Comparison of ENCODE assay signal across 12 cellular contexts in the genomic region with DNA sequence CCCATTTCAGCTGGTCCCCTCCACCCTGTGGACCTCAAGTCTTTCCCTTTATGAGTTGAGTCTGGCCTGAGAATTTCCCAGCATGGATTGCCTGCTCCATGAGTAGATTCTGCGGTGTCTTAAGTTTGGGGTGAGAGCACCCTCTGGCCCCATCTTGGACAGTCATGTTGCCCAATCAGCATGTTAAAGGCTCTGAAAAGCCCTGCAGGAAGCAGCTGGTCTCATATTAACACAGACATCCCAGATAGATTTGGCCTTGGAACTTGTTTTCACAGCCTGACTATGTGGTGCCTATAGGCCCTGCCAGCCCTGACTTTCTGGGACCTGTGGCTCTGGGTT. TPM values are rescaled to one million over a fixed set of nuclear protein-coding genes. Genes with fewer than 3 reads are reported as not detected.
DNase-seq lines count a peak whose midpoint lies in the region; ATAC-seq and TF ChIP-seq lines count a peak whose summit lies in the region.
"Had no signal": no experiment of that assay in that cellular context is flagged by ENCODE, and none has a peak within 500 bp of the region (broad histone marks: within the 10 kb centered on the region; RNA-seq: fewer than 3 reads in every experiment).

No MANE protein-coding gene starts in this region.

- no peaks in the 10 kb centered on the region for H4K20me1 ChIP-seq in HCT116 (ENCODE audit: insufficient read depth)

- no peaks in the 10 kb centered on the region for H3K27me3 Mint-ChIP-seq in mesothelial cell of epicardium (ENCODE audit: low read depth)

- H3K4me3 Mint-ChIP-seq in mesothelial cell of epicardium, result no peak overlapping the region
- H3K4me3 Mint-ChIP-seq: H9, IgD-negative memory B cell had no signal

- no peaks in the 10 kb centered on the region for H3K27me3 ChIP-seq in HCT116 (ENCODE audit: insufficient read depth, low read length)
- no peaks in the 10 kb centered on the region for H3K27me3 ChIP-seq in WERI-Rb-1 (ENCODE audit: insufficient read depth, low read depth, severe bottlenecking)
- H3K27me3 ChIP-seq in brain microvascular endothelial cell (replicated peaks), result no peaks in the 10 kb centered on the region

- RAD21 ChIA-PET in HCT116 (lab: Charles Lee; ENCODE audit: low non-redundant PET in 1 of 2, low total read pairs in 2 of 2, uncharacterized antibody in 2 of 2, unreplicated experiment in 2 of 2), result no interaction called here

- H3K27ac ChIP-seq in 22Rv1 (no peak overlapping the region), HCT116 (ENCODE audit: low read depth, low read length) (no peak overlapping the region), RWPE1 (peak overlapping the region; percentile 27), WERI-Rb-1 (no peak overlapping the region), brain microvascular endothelial cell (no peak overlapping the region)
- H3K27ac ChIP-seq: HL-60 had no signal

- TF ChIP-seq RAD21 in HCT116 (IDR thresholded peaks at IDR 0.05; ENCODE audit: low read depth), result no peak; the same call in 1 of the 2 replicates

- no TSS peak for BruUV-seq in HCT116 (replicated peaks; lab: Mats Ljungman, UMichigan)

- ATAC-seq in HCT116 (peak; percentile 22; the same call in 1 of the 2 replicates), GM18870 (IDR thresholded peaks at IDR 0.05; ENCODE audit: unreplicated experiment) (no peak)

- in situ Hi-C loops in brain microvascular endothelial cell (cut with HindIII; ENCODE audit: low pct_ligation_motif_present, low sequenced_read_pairs), result no loop called here

- H3K9me3 Mint-ChIP-seq in mesothelial cell of epicardium, result no peaks in the 10 kb centered on the region
- H3K9me3 Mint-ChIP-seq: H9, IgD-negative memory B cell had no signal

- DNase-seq in HCT116 (ENCODE audit: low read depth, low spot score), result no peak
- DNase-seq in RWPE1 (ENCODE audit: low spot score), result no peak
- no peak for DNase-seq in mesothelial cell of epicardium (ENCODE audit: low spot score in 2 of 2, unreplicated experiment in 2 of 2)
- DNase-seq in WERI-Rb-1, result no peak
- DNase-seq in brain microvascular endothelial cell, result no peak
- no peak for DNase-seq in iPS-NIHi11 (ENCODE audit: low spot score)
- DNase-seq: H9, NCI-H1417 treated with DMSO at 0.1 percent for 48 hours had no signal

- H3K4me3 ChIP-seq in HCT116 (replicated peaks in 1 of 2; ENCODE audit: low read depth in 1 of 2, low read length in 2 of 2), result no peak overlapping the region
- no peak overlapping the region for H3K4me3 ChIP-seq in WERI-Rb-1 (ENCODE audit: low read depth, low read length)
- H3K4me3 ChIP-seq in brain microvascular endothelial cell (ENCODE audit: low read depth, low read length), result no peak overlapping the region

- no peak overlapping the region for H2AFZ ChIP-seq in HCT116 (ENCODE audit: low read depth, low read length, poor library complexity, severe bottlenecking)

- no peak overlapping the region for H3K4me2 ChIP-seq in HCT116 (ENCODE audit: low read length)

- H3K36me3 Mint-ChIP-seq in mesothelial cell of epicardium, result peaks cover 8% of the 10 kb centered on the region
- H3K36me3 Mint-ChIP-seq: IgD-negative memory B cell had no signal

- H3K4me1 Mint-ChIP-seq in mesothelial cell of epicardium, result peaks cover 16% of the 10 kb centered on the region

- H3K27ac Mint-ChIP-seq in mesothelial cell of epicardium, result peak overlapping the region; percentile 61

- no peaks in the 10 kb centered on the region for H3K79me2 ChIP-seq in HCT116 (ENCODE audit: insufficient read depth, low read length)

- CTCF ChIA-PET in HCT116 (lab: Charles Lee), result no interaction called here
- CTCF ChIA-PET in RWPE1 (lab: Yijun Ruan, JAX), result interaction anchor here (0.5 to 0.7 kb wide), 3 partner anchors 16 to 228 kb away, joined by 3 to 5 read pairs (median 3); no protein-coding TSS in a partner anchor

- no peak for TF ChIP-seq POLR2A in HCT116 (IDR thresholded peaks at IDR 0.05; ENCODE audit: borderline replicate concordance, extremely low read depth, insufficient read depth, insufficient read length)

- no peaks in the 10 kb centered on the region for H3K9me3 ChIP-seq in HCT116 (ENCODE audit: control insufficient read depth in 1 of 2, insufficient read depth in 1 of 2, low read depth in 1 of 2, low read length in 2 of 2)
- no peaks in the 10 kb centered on the region for H3K9me3 ChIP-seq in WERI-Rb-1 (ENCODE audit: severe bottlenecking)

- intact Hi-C loops in HCT116 (cut with micrococcal nuclease), result no loop called here

- H3K9ac ChIP-seq in HCT116 (ENCODE audit: low read length), result no peak overlapping the region

- peaks cover 0 to 8% of the 10 kb centered on the region in 2 experiments; a peak in 2 of 4 replicates for H3K4me1 ChIP-seq in HCT116 (ENCODE audit: control insufficient read depth in 1 of 2, insufficient read depth in 2 of 2, low read length in 2 of 2)

- no peaks in the 10 kb centered on the region for H3K9me2 ChIP-seq in HCT116 (ENCODE audit: insufficient read depth)

- POLR2A ChIA-PET in HCT116 (lab: Charles Lee), result no interaction called here
- POLR2A ChIA-PET in RWPE1 (lab: Yijun Ruan, JAX; ENCODE audit: low non-redundant PET), result interaction anchor here (0.6 kb wide), 1 partner anchor 127 kb away, joined by 3 read pairs; no protein-coding TSS in a partner anchor

- peaks cover 0 to 6% of the 10 kb centered on the region in 2 experiments; a peak in 1 of 4 replicates for H3K36me3 ChIP-seq in HCT116 (ENCODE audit: control insufficient read depth in 1 of 2, insufficient read depth in 2 of 2, low read length in 2 of 2)
- H3K36me3 ChIP-seq in WERI-Rb-1, result peaks cover 7% of the 10 kb centered on the region
- no peaks in the 10 kb centered on the region for H3K36me3 ChIP-seq in brain microvascular endothelial cell (replicated peaks)

- TF ChIP-seq CTCF in 22Rv1 (IDR thresholded peaks at IDR 0.05) (peak; percentile 62), HCT116 (IDR thresholded peaks at IDR 0.05 in 2 of 3, conservative IDR thresholded peaks at IDR 0.05 in 1 of 3; ENCODE audit: borderline replicate concordance in 1 of 3, insufficient read depth in 1 of 3, low read depth in 2 of 3, low read length in 2 of 3) (no peak; a peak in 1 of 6 replicates), RWPE1 (conservative IDR thresholded peaks at IDR 0.05; ENCODE audit: low read depth) (no peak), mesothelial cell of epicardium (IDR thresholded peaks at IDR 0.05; ENCODE audit: unreplicated experiment) (peak; percentile 3), WERI-Rb-1 (IDR thresholded peaks at IDR 0.05; ENCODE audit: low read depth, low read length) (no peak), brain microvascular endothelial cell (IDR thresholded peaks at IDR 0.05; ENCODE audit: low read depth, low read length, missing control alignments) (no peak)

TF ChIP-seq in HCT116, 20 proteins besides CTCF, POLR2A, EP300 and RAD21:
- TF ChIP-seq JUND (IDR thresholded peaks at IDR 0.05), result no peak
- no peak for TF ChIP-seq ZNF274 (IDR thresholded peaks at IDR 0.05; ENCODE audit: low read depth, low read length)
- TF ChIP-seq MAX (IDR thresholded peaks at IDR 0.05), result no peak
- TF ChIP-seq, protein P1, sequence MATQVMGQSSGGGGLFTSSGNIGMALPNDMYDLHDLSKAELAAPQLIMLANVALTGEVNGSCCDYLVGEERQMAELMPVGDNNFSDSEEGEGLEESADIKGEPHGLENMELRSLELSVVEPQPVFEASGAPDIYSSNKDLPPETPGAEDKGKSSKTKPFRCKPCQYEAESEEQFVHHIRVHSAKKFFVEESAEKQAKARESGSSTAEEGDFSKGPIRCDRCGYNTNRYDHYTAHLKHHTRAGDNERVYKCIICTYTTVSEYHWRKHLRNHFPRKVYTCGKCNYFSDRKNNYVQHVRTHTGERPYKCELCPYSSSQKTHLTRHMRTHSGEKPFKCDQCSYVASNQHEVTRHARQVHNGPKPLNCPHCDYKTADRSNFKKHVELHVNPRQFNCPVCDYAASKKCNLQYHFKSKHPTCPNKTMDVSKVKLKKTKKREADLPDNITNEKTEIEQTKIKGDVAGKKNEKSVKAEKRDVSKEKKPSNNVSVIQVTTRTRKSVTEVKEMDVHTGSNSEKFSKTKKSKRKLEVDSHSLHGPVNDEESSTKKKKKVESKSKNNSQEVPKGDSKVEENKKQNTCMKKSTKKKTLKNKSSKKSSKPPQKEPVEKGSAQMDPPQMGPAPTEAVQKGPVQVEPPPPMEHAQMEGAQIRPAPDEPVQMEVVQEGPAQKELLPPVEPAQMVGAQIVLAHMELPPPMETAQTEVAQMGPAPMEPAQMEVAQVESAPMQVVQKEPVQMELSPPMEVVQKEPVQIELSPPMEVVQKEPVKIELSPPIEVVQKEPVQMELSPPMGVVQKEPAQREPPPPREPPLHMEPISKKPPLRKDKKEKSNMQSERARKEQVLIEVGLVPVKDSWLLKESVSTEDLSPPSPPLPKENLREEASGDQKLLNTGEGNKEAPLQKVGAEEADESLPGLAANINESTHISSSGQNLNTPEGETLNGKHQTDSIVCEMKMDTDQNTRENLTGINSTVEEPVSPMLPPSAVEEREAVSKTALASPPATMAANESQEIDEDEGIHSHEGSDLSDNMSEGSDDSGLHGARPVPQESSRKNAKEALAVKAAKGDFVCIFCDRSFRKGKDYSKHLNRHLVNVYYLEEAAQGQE (IDR thresholded peaks at IDR 0.05; ENCODE audit: low read depth), result no peak
- no peak for TF ChIP-seq EZH2phosphoT487 (IDR thresholded peaks at IDR 0.05; ENCODE audit: borderline replicate concordance)
- TF ChIP-seq EZH2 (IDR thresholded peaks at IDR 0.05), result no peak
- no peak for TF ChIP-seq ELF1 (IDR thresholded peaks at IDR 0.05; ENCODE audit: borderline replicate concordance, low read depth)
- no peak for TF ChIP-seq EGR1 (IDR thresholded peaks at IDR 0.05; ENCODE audit: low read depth)
- no peak for TF ChIP-seq CBX3 (IDR thresholded peaks at IDR 0.05; ENCODE audit: low read depth)
- no peak for TF ChIP-seq ZFX (IDR thresholded peaks at IDR 0.05)
- TF ChIP-seq YY1 (IDR thresholded peaks at IDR 0.05; ENCODE audit: extremely low read depth, insufficient replicate concordance, low read depth, low read length), result no peak
- no peak for TF ChIP-seq TCF7L2 (IDR thresholded peaks at IDR 0.05; ENCODE audit: borderline replicate concordance, extremely low read depth, insufficient read depth, insufficient read length)
- TF ChIP-seq SIN3A (IDR thresholded peaks at IDR 0.05; ENCODE audit: low read depth), result no peak
- no peak for TF ChIP-seq POLR2AphosphoS5 (IDR thresholded peaks at IDR 0.05; ENCODE audit: low read depth, low read length)
- TF ChIP-seq SP1 (IDR thresholded peaks at IDR 0.05; ENCODE audit: low read depth), result no peak

RNA-seq across cellular contexts. Expression of gene SLC29A3, which starts 15.5 kb away (rescaled TPM):
- total RNA-seq in HCT116 (2021; ENCODE audit: unreplicated experiment) (5.9 TPM), mesothelial cell of epicardium (10.8 to 11.4 TPM (median 11.0 TPM) in 3 replicates)
- polyA plus RNA-seq in HCT116 (2012), result 5.5 and 6.5 TPM in 2 replicates

Comparison
In these comparisons a context has a peak if more than half of its experiments do, and no peak if none do; other contexts are left out.
1. CTCF ChIP-seq: peak in 22Rv1 (single experiment) and mesothelial cell of epicardium (single experiment); none in HCT116 (0 of 3), RWPE1 (single experiment), WERI-Rb-1 (single experiment) and brain microvascular endothelial cell (single experiment).